1 cellular context compared by ENCODE assay signal in genomic region chr5:178279723-178280438, GRCh38.
A peak's percentile ranks its signal among the peaks of the same experiment; 100 is the strongest.
TF ChIP-seq lines count a peak whose summit lies in the region.

No MANE protein-coding gene starts in this region.

TF ChIP-seq in H1, 55 proteins besides CTCF, POLR2A, EP300 and RAD21:
- TF ChIP-seq EZH2 (IDR thresholded peaks at IDR 0.05; ENCODE audit: low read depth, low read length, severe bottlenecking) = no peak
- peak; percentile 56; the same call in 1 of the 2 replicates for TF ChIP-seq YY1 (IDR thresholded peaks at IDR 0.05; ENCODE audit: low read depth, low read length)
- peak; percentile 70 for TF ChIP-seq GABPA (IDR thresholded peaks at IDR 0.05; ENCODE audit: borderline replicate concordance, insufficient read depth, low read length)
- peak; percentile 60; the same call in 1 of the 2 replicates for TF ChIP-seq E2F6 (IDR thresholded peaks at IDR 0.05)
- peak; percentile 51; the same call in 1 of the 2 replicates for TF ChIP-seq MAX (IDR thresholded peaks at IDR 0.05)
